In genomic region chr12:93569656-93570551, GRCh38 we compare ENCODE assay signal across 1 cellular context.
TF ChIP-seq lines count a peak whose summit lies in the region.

No MANE protein-coding gene starts in this region.

TF ChIP-seq in HepG2, 621 proteins besides CTCF, POLR2A, EP300 and RAD21 (continued from another document and continues in another):
- TF ChIP-seq ZNF362 (CRISPR knock-in tag; IDR thresholded peaks at IDR 0.05; ENCODE audit: borderline replicate concordance) (no peak), PHB2 (IDR thresholded peaks at IDR 0.05; ENCODE audit: partially characterized antibody) (no peak), HDAC6 (IDR thresholded peaks at IDR 0.05; ENCODE audit: low read depth, low read length) (no peak), ZBTB49 (CRISPR knock-in tag; IDR thresholded peaks at IDR 0.05; ENCODE audit: borderline replicate concordance) (no peak), NFRKB (IDR thresholded peaks at IDR 0.05) (no peak), SRSF9 (IDR thresholded peaks at IDR 0.05; ENCODE audit: borderline replicate concordance, insufficient read depth, low read depth, low read length, poor library complexity, severe bottlenecking) (no peak), ZGPAT (CRISPR knock-in tag; IDR thresholded peaks at IDR 0.05) (peak; percentile 32; the same call in 1 of the 2 replicates), POGK (CRISPR knock-in tag; conservative IDR thresholded peaks at IDR 0.05) (no peak), CEBPG (CRISPR knock-in tag; IDR thresholded peaks at IDR 0.05) (peak; percentile 82), MXD4 (CRISPR knock-in tag; IDR thresholded peaks at IDR 0.05) (no peak), ERF (CRISPR knock-in tag; IDR thresholded peaks at IDR 0.05) (0 out of 2 replicates have a peak, but pooled peaks have one; percentile 43), HOXA5 (CRISPR knock-in tag; IDR thresholded peaks at IDR 0.05) (0 out of 2 replicates have a peak, but pooled peaks have one; percentile 4), PLRG1 (conservative IDR thresholded peaks at IDR 0.05) (no peak), ZNF205 (CRISPR knock-in tag; IDR thresholded peaks at IDR 0.05) (no peak), DPF2 (CRISPR knock-in tag; IDR thresholded peaks at IDR 0.05; ENCODE audit: borderline replicate concordance, low read depth) (no peak), SATB2 (CRISPR knock-in tag; IDR thresholded peaks at IDR 0.05) (no peak), NFYB (CRISPR knock-in tag; IDR thresholded peaks at IDR 0.05) (no peak), GPN1 (CRISPR knock-in tag; IDR thresholded peaks at IDR 0.05; ENCODE audit: borderline replicate concordance) (no peak), PAXIP1 (CRISPR knock-in tag; conservative IDR thresholded peaks at IDR 0.05) (peak; percentile 18; the same call in 1 of the 2 replicates), ATF7-NPFF (CRISPR knock-in tag; IDR thresholded peaks at IDR 0.05; ENCODE audit: low read depth) (no peak), NR2F2 (IDR thresholded peaks at IDR 0.05; ENCODE audit: borderline replicate concordance, low read depth) (peak; percentile 32; the same call in 1 of the 2 replicates), ZNF292 (CRISPR knock-in tag; IDR thresholded peaks at IDR 0.05; ENCODE audit: borderline replicate concordance, low read depth) (no peak), MAFK (conservative IDR thresholded peaks at IDR 0.05 in 1 of 2, IDR thresholded peaks at IDR 0.05 in 1 of 2; ENCODE audit: low read length in 2 of 2) (no peak), RARG (CRISPR knock-in tag; IDR thresholded peaks at IDR 0.05; ENCODE audit: low read depth) (no peak), CBX2 (IDR thresholded peaks at IDR 0.05; ENCODE audit: low read depth, low read length) (peak; percentile 27; the same call in 1 of the 2 replicates), CBX2 (CRISPR knock-in tag; IDR thresholded peaks at IDR 0.05; ENCODE audit: low read depth) (no peak), PHF20 (CRISPR knock-in tag; IDR thresholded peaks at IDR 0.05) (no peak), TCF12 (IDR thresholded peaks at IDR 0.05) (no peak), TCF12 (CRISPR knock-in tag; IDR thresholded peaks at IDR 0.05) (0 out of 2 replicates have a peak, but pooled peaks have one; percentile 27), MED13 (CRISPR knock-in tag; IDR thresholded peaks at IDR 0.05) (no peak), MZF1 (CRISPR knock-in tag; IDR thresholded peaks at IDR 0.05; ENCODE audit: borderline replicate concordance) (no peak), ZBTB7B (CRISPR knock-in tag; IDR thresholded peaks at IDR 0.05) (no peak), ZNF580 (CRISPR knock-in tag; IDR thresholded peaks at IDR 0.05; ENCODE audit: borderline replicate concordance, low read depth) (0 out of 2 replicates have a peak, but pooled peaks have one; percentile 11), ZNF30 (CRISPR knock-in tag; IDR thresholded peaks at IDR 0.05) (no peak), ZFP90 (CRISPR knock-in tag; IDR thresholded peaks at IDR 0.05; ENCODE audit: borderline replicate concordance) (no peak), TOPORS (CRISPR knock-in tag; IDR thresholded peaks at IDR 0.05) (no peak), AFF4 (CRISPR knock-in tag; IDR thresholded peaks at IDR 0.05) (no peak), ZNF230 (CRISPR knock-in tag; IDR thresholded peaks at IDR 0.05) (no peak), NR0B2 (CRISPR knock-in tag; IDR thresholded peaks at IDR 0.05) (no peak)
